11 cellular contexts compared by ENCODE assay signal in genomic region chr1:20992327-20993056, GRCh38.
A peak's percentile ranks its signal among the peaks of the same experiment; 100 is the strongest.
DNase-seq lines count a peak whose midpoint lies in the region; ATAC-seq, FAIRE-seq and TF ChIP-seq lines count a peak whose summit lies in the region.
"Had no signal": no experiment of that assay in that cellular context is flagged by ENCODE, and none has a peak within 500 bp of the region (broad histone marks: within the 10 kb centered on the region; RNA-seq: fewer than 3 reads in every experiment).

No MANE protein-coding gene starts in this region.

- no peak overlapping the region for H3K27ac ChIP-seq in mammary epithelial cell (ENCODE audit: insufficient read depth, low read depth, low read length)
- H3K27ac ChIP-seq in left lung: no peak overlapping the region

- no peaks in the 10 kb centered on the region for H3K4me1 ChIP-seq in mammary epithelial cell (ENCODE audit: insufficient read depth, low read length)
- H3K4me1 ChIP-seq in left lung: peaks cover 6 to 25% of the 10 kb centered on the region in 2 donors

- H3K4me2 ChIP-seq in mammary epithelial cell (ENCODE audit: insufficient read depth, low read depth, low read length): no peak overlapping the region

- H3K27ac Mint-ChIP-seq in MCF 10A (ENCODE audit: low read depth, unreplicated experiment): peak overlapping the region; percentile 82
- H3K27ac Mint-ChIP-seq in activated CD4-positive, alpha-beta memory T cell treated with anti-CD3 and anti-CD28 coated beads for 36 hours: peak overlapping the region; percentile 75
- H3K27ac Mint-ChIP-seq: stimulated activated memory B cell treated with anti-CD40 and anti-IgM and Interleukin-4, amounts not matched to agents 10 μg/mL and 1 μg/mL and 100 μg/mL, for 72 hours had no signal

- no peak overlapping the region for H2AFZ ChIP-seq in mammary epithelial cell (ENCODE audit: low read depth, low read length)

- H3K27me3 ChIP-seq in mammary epithelial cell (ENCODE audit: insufficient read depth, low read length) (no peaks in the 10 kb centered on the region), left lung (no peaks in the 10 kb centered on the region)
- H3K27me3 ChIP-seq: heart right ventricle had no signal

- WGBS in mammary epithelial cell (ENCODE audit: low coverage, missing lambda C conversion rate): 95% methylated on average over 2 of the region's 2 CpGs

- H3K9ac ChIP-seq in mammary epithelial cell (ENCODE audit: insufficient read depth, low read length): no peak overlapping the region

- no peak for FAIRE-seq in HTR-8/SVneo (lab: Jason Lieb, UNC)

- in situ Hi-C loops in mammary epithelial cell (cut with MboI; ENCODE audit: low sequenced_read_pairs in 2 of 2): no loop called here

- TF ChIP-seq CTCF in MCF 10A (IDR thresholded peaks at IDR 0.05; ENCODE audit: unreplicated experiment) (no peak), mammary epithelial cell (conservative IDR thresholded peaks at IDR 0.05 in 1 of 2, IDR thresholded peaks at IDR 0.05 in 1 of 2; ENCODE audit: extremely low read depth in 1 of 2, insufficient read depth in 1 of 2, low read depth in 1 of 2, low read length in 2 of 2) (no peak), left lung (IDR thresholded peaks at IDR 0.05) (no peak)

- dilution Hi-C loops in mammary epithelial cell (cut with HindIII; ENCODE audit: low sequenced_read_pairs): no loop called here

- peaks cover 12% of the 10 kb centered on the region for H3K36me3 Mint-ChIP-seq in MCF 10A (ENCODE audit: insufficient read depth, unreplicated experiment)
- no peaks in the 10 kb centered on the region for H3K36me3 Mint-ChIP-seq in activated CD4-positive, alpha-beta memory T cell treated with anti-CD3 and anti-CD28 coated beads for 36 hours

- H3K9me3 ChIP-seq in mammary epithelial cell (replicated peaks; ENCODE audit: insufficient read depth, low read length) (no peaks in the 10 kb centered on the region), left lung (no peaks in the 10 kb centered on the region)
- H3K9me3 ChIP-seq: heart right ventricle had no signal

- CTCF ChIA-PET in MCF 10A (lab: Yijun Ruan, JAX): interaction anchor here (1.6 kb wide), 1 partner anchor 10 kb away, joined by 4 read pairs; no protein-coding TSS in a partner anchor
- CTCF ChIA-PET in mammary epithelial cell (lab: Charles Lee; ENCODE audit: low non-redundant PET): no interaction called here
- CTCF ChIA-PET in activated CD4-positive, alpha-beta memory T cell treated with anti-CD3 and anti-CD28 coated beads for 36 hours (lab: Charles Lee): no interaction called here

- H3K9me3 Mint-ChIP-seq in MCF 10A (ENCODE audit: unreplicated experiment): no peaks in the 10 kb centered on the region
- H3K9me3 Mint-ChIP-seq in activated CD4-positive, alpha-beta memory T cell treated with anti-CD3 and anti-CD28 coated beads for 36 hours: no peaks in the 10 kb centered on the region
- H3K9me3 Mint-ChIP-seq: stimulated activated memory B cell treated with anti-CD40 and anti-IgM and Interleukin-4, amounts not matched to agents 10 μg/mL and 1 μg/mL and 100 μg/mL, for 72 hours had no signal

- H3K4me3 ChIP-seq in mammary epithelial cell (replicated peaks in 1 of 3; ENCODE audit: insufficient read depth in 1 of 3, low read depth in 2 of 3, low read length in 3 of 3) (no peak overlapping the region), left lung (no peak overlapping the region)
- H3K4me3 ChIP-seq: heart right ventricle had no signal

- DNase-seq in MCF 10A (ENCODE audit: unreplicated experiment) (peak; percentile 24), mammary epithelial cell (no peak), left lung (no peak), epidermal melanocyte (ENCODE audit: insufficient read length, low spot score) (no peak), HTR-8/SVneo (ENCODE audit: insufficient read length, low spot score) (no peak)
- DNase-seq in activated CD4-positive, alpha-beta memory T cell treated with anti-CD3 and anti-CD28 coated beads for 36 hours: no peak
- DNase-seq in stimulated activated CD4-positive, alpha-beta T cell treated with anti-CD3 and anti-CD28 coated beads, Interleukin-2, amount 100 ng/mL, for 24 hours: no peak
- DNase-seq: central memory CD4-positive, alpha-beta T cell; heart right ventricle had no signal

- POLR2A ChIA-PET in MCF 10A (lab: Yijun Ruan, JAX): interaction anchor here (0.7 to 1.3 kb wide), 7 partner anchors 10 to 236 kb away, joined by 3 to 4 read pairs (median 3); no protein-coding TSS in a partner anchor
- POLR2A ChIA-PET in activated CD4-positive, alpha-beta memory T cell treated with anti-CD3 and anti-CD28 coated beads for 36 hours (lab: Charles Lee): interaction anchor here (1.4 kb wide), 1 partner anchor 59 kb away, joined by 3 read pairs; no protein-coding TSS in a partner anchor

- intact Hi-C loops in MCF 10A (cut with micrococcal nuclease) (no loop called here), mammary epithelial cell (cut with micrococcal nuclease) (no loop called here), left lung (cut with DNase I) (no loop called here)
- intact Hi-C loops in activated CD4-positive, alpha-beta memory T cell treated with anti-CD3 and anti-CD28 coated beads for 36 hours (cut with micrococcal nuclease): loop anchor here (1.0 to 10.0 kb wide), 3 partner anchors 30 to 182 kb away; partner anchors contain the start of gene EIF4G3

- H3K4me3 Mint-ChIP-seq in MCF 10A (ENCODE audit: unreplicated experiment): no peak overlapping the region
- peak overlapping the region; percentile 40 for H3K4me3 Mint-ChIP-seq in activated CD4-positive, alpha-beta memory T cell treated with anti-CD3 and anti-CD28 coated beads for 36 hours
- H3K4me3 Mint-ChIP-seq: stimulated activated memory B cell treated with anti-CD40 and anti-IgM and Interleukin-4, amounts not matched to agents 10 μg/mL and 1 μg/mL and 100 μg/mL, for 72 hours had no signal

- H3K36me3 ChIP-seq in mammary epithelial cell (ENCODE audit: insufficient read depth, low read length) (no peaks in the 10 kb centered on the region), left lung (peaks cover 0 to 3% of the 10 kb centered on the region in 2 donors)

- H3K4me1 Mint-ChIP-seq in MCF 10A (ENCODE audit: insufficient read depth, unreplicated experiment): peaks cover 12% of the 10 kb centered on the region
- peaks cover 24% of the 10 kb centered on the region for H3K4me1 Mint-ChIP-seq in activated CD4-positive, alpha-beta memory T cell treated with anti-CD3 and anti-CD28 coated beads for 36 hours (ENCODE audit: low read depth)

- H3K79me2 ChIP-seq in mammary epithelial cell (ENCODE audit: insufficient read depth, low read length): peaks cover 11% of the 10 kb centered on the region

- ATAC-seq in left lung (peak; percentile 46), HG03196 (IDR thresholded peaks at IDR 0.05; ENCODE audit: unreplicated experiment) (no peak)
- ATAC-seq: heart right ventricle; stimulated activated memory B cell treated with anti-CD40 and anti-IgM and Interleukin-4, amounts not matched to agents 10 μg/mL and 1 μg/mL and 100 μg/mL, for 72 hours had no signal

- H3K27me3 Mint-ChIP-seq in MCF 10A (ENCODE audit: insufficient read depth, unreplicated experiment): no peaks in the 10 kb centered on the region
- no peaks in the 10 kb centered on the region for H3K27me3 Mint-ChIP-seq in activated CD4-positive, alpha-beta memory T cell treated with anti-CD3 and anti-CD28 coated beads for 36 hours
- H3K27me3 Mint-ChIP-seq: stimulated activated memory B cell treated with anti-CD40 and anti-IgM and Interleukin-4, amounts not matched to agents 10 μg/mL and 1 μg/mL and 100 μg/mL, for 72 hours had no signal

- no TSS peak for BruUV-seq in MCF 10A (replicated peaks; lab: Mats Ljungman, UMichigan)
- no TSS peak for BruUV-seq in mammary epithelial cell (replicated peaks; lab: Mats Ljungman, UMichigan)

- no peaks in the 10 kb centered on the region for H4K20me1 ChIP-seq in mammary epithelial cell (ENCODE audit: insufficient read depth, low read length)
